In genomic region chr19:15595069-15595468, GRCh38 we compare ENCODE assay signal across 27 cellular contexts. TPM values are rescaled to one million over a fixed set of nuclear protein-coding genes. Genes with fewer than 3 reads are reported as not detected.
A peak's percentile ranks its signal among the peaks of the same experiment; 100 is the strongest.
DNase-seq lines count a peak whose midpoint lies in the region; ATAC-seq and TF ChIP-seq lines count a peak whose summit lies in the region.
"Had no signal": no experiment of that assay in that cellular context is flagged by ENCODE, and none has a peak within 500 bp of the region (broad histone marks: within the 10 kb centered on the region; RNA-seq: fewer than 3 reads in every experiment).

No MANE protein-coding gene starts in this region.

- H3K4me2 ChIP-seq in GM23248 (ENCODE audit: unreplicated experiment) = no peak overlapping the region
- H3K4me2 ChIP-seq in PC-3 (ENCODE audit: low read length) = no peak overlapping the region

- H3K79me2 ChIP-seq in GM23248 (ENCODE audit: insufficient read depth) = no peaks in the 10 kb centered on the region
- H3K79me2 ChIP-seq in PC-3 (ENCODE audit: low read length) = no peaks in the 10 kb centered on the region

- no peaks in the 10 kb centered on the region for H3K9me3 ChIP-seq in GM23248 (ENCODE audit: low read depth)
- no peaks in the 10 kb centered on the region for H3K9me3 ChIP-seq in PC-3 (ENCODE audit: low read length)
- H3K9me3 ChIP-seq in testis = no peaks in the 10 kb centered on the region
- H3K9me3 ChIP-seq in esophagus muscularis mucosa = peaks cover 0 to 9% (median 4%) of the 10 kb centered on the region in 4 donors
- H3K9me3 ChIP-seq: ascending aorta, thyroid gland had no signal

- ATAC-seq in PC-3 = peak; percentile 54
- ATAC-seq in GM21723 (IDR thresholded peaks at IDR 0.05; ENCODE audit: unreplicated experiment) = no peak
- ATAC-seq: activated CD8-positive, alpha-beta T cell treated with anti-CD3 and anti-CD28 coated beads, Interleukin-2, amount 10 ng/mL, durations not matched to agents 7 days and 5 days; activated T-cell treated with anti-CD3 and anti-CD28 coated beads, Interleukin-2, amount 50 U/mL, for 72 hours; SK-N-SH treated with all-trans-retinoic acid at 6 μM for 48 hours had no signal

- H3K4me3 ChIP-seq in GM23248 (no peak overlapping the region), PC-3 (ENCODE audit: low read length) (no peak overlapping the region), fibroblast of mammary gland (ENCODE audit: control insufficient read depth, low read depth, low read length) (no peak overlapping the region), testis (no peak overlapping the region), esophagus muscularis mucosa (no peak overlapping the region)
- H3K4me3 ChIP-seq: ascending aorta, thyroid gland had no signal

- H3K27me3 ChIP-seq in GM23248 (replicated peaks; ENCODE audit: insufficient read depth) = no peaks in the 10 kb centered on the region
- no peaks in the 10 kb centered on the region for H3K27me3 ChIP-seq in PC-3 (ENCODE audit: low read length)
- H3K27me3 ChIP-seq in testis = no peaks in the 10 kb centered on the region
- peaks cover 0 to 29% (median 0%) of the 10 kb centered on the region in 4 donors for H3K27me3 ChIP-seq in esophagus muscularis mucosa
- H3K27me3 ChIP-seq: ascending aorta, thyroid gland had no signal

- H3K4me1 ChIP-seq in GM23248 (ENCODE audit: insufficient read depth) (no peaks in the 10 kb centered on the region), PC-3 (ENCODE audit: insufficient read depth, low read length) (peaks cover 18% of the 10 kb centered on the region), testis (no peaks in the 10 kb centered on the region), esophagus muscularis mucosa (no peaks in the 10 kb centered on the region)
- H3K4me1 ChIP-seq: ascending aorta, thyroid gland had no signal

- no peaks in the 10 kb centered on the region for H3K9me2 ChIP-seq in GM23248 (ENCODE audit: insufficient read depth)
- H3K9me2 ChIP-seq in PC-3 (replicated peaks; ENCODE audit: low read length) = no peaks in the 10 kb centered on the region

- H3K36me3 ChIP-seq in GM23248 (ENCODE audit: low read depth) (no peaks in the 10 kb centered on the region), PC-3 (ENCODE audit: low read depth, low read length) (no peaks in the 10 kb centered on the region), testis (ENCODE audit: low read depth, missing control alignments) (no peaks in the 10 kb centered on the region), esophagus muscularis mucosa (no peaks in the 10 kb centered on the region)
- H3K36me3 ChIP-seq: ascending aorta, thyroid gland had no signal

- DNase-seq in AML-193 (lab: John Stamatoyannopoulos, UW) = peak; percentile 20 to 24
- DNase-seq in GM23248 = peak; percentile 5
- DNase-seq in PC-3 = peak; percentile 91
- DNase-seq in fibroblast of mammary gland (ENCODE audit: low read depth) = peak; percentile 0
- DNase-seq in middle frontal gyrus (ENCODE audit: extremely low spot score, low spot score) = no peak
- no peak for DNase-seq in testis
- no peak for DNase-seq in esophagus muscularis mucosa (ENCODE audit: extremely low spot score)
- DNase-seq: activated CD4-positive, CD25-positive, alpha-beta regulatory T cell; activated CD8-positive, alpha-beta T cell treated with anti-CD3 and anti-CD28 coated beads, Interleukin-2, amount 10 ng/mL, durations not matched to agents 7 days and 5 days; activated T-cell treated with anti-CD3 and anti-CD28 coated beads, Interleukin-2, amount 50 U/mL, for 72 hours; CD4-positive, alpha-beta memory T cell; DND-41; kidney; mesendoderm; NCI-H1694; NCI-H226; NCI-H774; RPMI8226; stimulated activated CD4-positive, alpha-beta T cell treated with anti-CD3 and anti-CD28 coated beads, Interleukin-2, amount 100 ng/mL, for 24 hours; stimulated activated naive CD4-positive, alpha-beta T cell; T-helper 9 cell; thyroid gland had no signal

- H4K20me1 ChIP-seq in GM23248 (ENCODE audit: insufficient read depth) = no peaks in the 10 kb centered on the region
- H4K20me1 ChIP-seq in PC-3 (ENCODE audit: low read length) = no peaks in the 10 kb centered on the region

- H3F3A ChIP-seq in GM23248 (ENCODE audit: insufficient read depth) (no peaks in the 10 kb centered on the region), PC-3 (ENCODE audit: low read length, unreplicated experiment) (no peaks in the 10 kb centered on the region)

- in situ Hi-C loops in GM23248 (cut with MboI) = no loop called here

- CTCF ChIA-PET in PC-3 (lab: Charles Lee) = no interaction called here

- no peak for TF ChIP-seq CTCF in PC-3 (conservative IDR thresholded peaks at IDR 0.05; ENCODE audit: low read depth, low read length)
- TF ChIP-seq CTCF in fibroblast of mammary gland (conservative IDR thresholded peaks at IDR 0.05; ENCODE audit: control insufficient read depth, insufficient read depth, low read depth, low read length) = no peak
- TF ChIP-seq CTCF in testis (IDR thresholded peaks at IDR 0.05) = no peak
- TF ChIP-seq CTCF in esophagus muscularis mucosa (IDR thresholded peaks at IDR 0.05) = no peak

- whole genome bisulfite sequencing in GM23248 (ENCODE audit: low coverage in 1 of 2, low lambda C conversion rate in 2 of 2, missing lambda C conversion rate in 2 of 2), 2 experiments = 39 to 42% methylated on average over 6 of the region's 6 CpGs
- 55 to 56% methylated on average over 6 of the region's 6 CpGs for WGBS in testis, 2 donors
- 49% methylated on average over 6 of the region's 6 CpGs for WGBS in esophagus muscularis mucosa

- H3K27ac ChIP-seq in GM23248 = no peak overlapping the region
- H3K27ac ChIP-seq in PC-3 (ENCODE audit: low read length) = no peak overlapping the region
- no peak overlapping the region for H3K27ac ChIP-seq in testis
- no peak overlapping the region for H3K27ac ChIP-seq in esophagus muscularis mucosa (replicated peaks in 1 of 4)
- H3K27ac ChIP-seq: ascending aorta, thyroid gland had no signal

- intact Hi-C loops in PC-3 (cut with micrococcal nuclease) (no loop called here), testis (cut with DNase I; ENCODE audit: low total_unique reads) (no loop called here), esophagus muscularis mucosa (cut with DNase I) (no loop called here)

- H2AFZ ChIP-seq in GM23248 = no peak overlapping the region
- no peak overlapping the region for H2AFZ ChIP-seq in PC-3 (ENCODE audit: low read length)

- TF ChIP-seq POLR2A in testis (IDR thresholded peaks at IDR 0.05) (no peak), esophagus muscularis mucosa (IDR thresholded peaks at IDR 0.05; ENCODE audit: low read depth) (no peak)

- POLR2A ChIA-PET in PC-3 (lab: Charles Lee; ENCODE audit: unreplicated experiment) = no interaction called here

- no TSS peak for BruUV-seq in PC-3 (replicated peaks; lab: Mats Ljungman, UMichigan)

- TF ChIP-seq EP300 in esophagus muscularis mucosa (IDR thresholded peaks at IDR 0.05) = no peak

- no peak overlapping the region for H3K9ac ChIP-seq in GM23248
- H3K9ac ChIP-seq in PC-3 (ENCODE audit: low read length) = no peak overlapping the region

RNA-seq across cellular contexts. Expression of gene CYP4F8, which starts 19.9 kb away (rescaled TPM):
- not detected in 2 replicates for total RNA-seq in GM23248 (2014; rRNA removed; shearing (Covaris generic))
- polyA plus RNA-seq in GM23248 (2016; fragmentation: Nextera tagmentation; extraction: Ambion mirVana) (not detected in 2 replicates), testis (ENCODE audit: insufficient read depth, low read depth, low replicate concordance) (0.17 TPM)
- total RNA-seq in PC-3 (2014; rRNA removed) (not detected in 2 replicates), testis (under 1 TPM; 0.31 to 0.71 TPM), esophagus muscularis mucosa (not detected)
- total RNA-seq: activated CD8-positive, alpha-beta T cell treated with anti-CD3 and anti-CD28 coated beads, Interleukin-2, amount 10 ng/mL, durations not matched to agents 7 days and 5 days; activated T-cell treated with anti-CD3 and anti-CD28 coated beads, Interleukin-2, amount 50 U/mL, for 72 hours; ascending aorta; CD4-positive, alpha-beta memory T cell; kidney; posterior vena cava; thyroid gland had no signal
- polyA plus RNA-seq: AG04450; CD4-positive, alpha-beta memory T cell had no signal

RNA-seq across cellular contexts. Expression of gene CYP4F3, which starts 45.6 kb away (rescaled TPM):
- total RNA-seq in GM23248 (2014; rRNA removed; shearing (Covaris generic)) = not detected in 2 replicates
- polyA plus RNA-seq in GM23248 (2016; fragmentation: Nextera tagmentation; extraction: Ambion mirVana) (not detected in 2 replicates), testis (ENCODE audit: insufficient read depth, low read depth, low replicate concordance) (1.4 TPM)
- total RNA-seq in PC-3 (2014; rRNA removed) (not detected in 2 replicates), testis (1 to 10 TPM in 1 of 2 donors, under 1 TPM in 1; 0.74 to 1.0 TPM), esophagus muscularis mucosa (under 1 TPM in 2 of 4 donors, not detected in 2; 0.06 to 0.66 TPM)
- total RNA-seq: activated CD8-positive, alpha-beta T cell treated with anti-CD3 and anti-CD28 coated beads, Interleukin-2, amount 10 ng/mL, durations not matched to agents 7 days and 5 days; ascending aorta; CD4-positive, alpha-beta memory T cell had no signal
- polyA plus RNA-seq: CD4-positive, alpha-beta memory T cell had no signal

Comparison
In these comparisons a context has a peak if more than half of its experiments do, and no peak if none do; other contexts are left out.
1. DNase-seq: peak in AML-193 (2 of 2), GM23248 (single experiment), PC-3 (single experiment) and fibroblast of mammary gland (single experiment); none in middle frontal gyrus (single experiment), testis (single experiment) and esophagus muscularis mucosa (single experiment).